In genomic region chr6:18823782-18824386, GRCh38 we compare ENCODE assay signal across 9 cellular contexts.
A peak's percentile ranks its signal among the peaks of the same experiment; 100 is the strongest.
DNase-seq lines count a peak whose midpoint lies in the region; ATAC-seq and TF ChIP-seq lines count a peak whose summit lies in the region.
"Had no signal": no experiment of that assay in that cellular context is flagged by ENCODE, and none has a peak within 500 bp of the region (broad histone marks: within the 10 kb centered on the region; RNA-seq: fewer than 3 reads in every experiment).

No MANE protein-coding gene starts in this region.

- CTCF ChIA-PET in activated CD8-positive, alpha-beta memory T cell treated with anti-CD3 and anti-CD28 coated beads, Interleukin-2, amount 10 ng/mL, durations not matched to agents 7 days and 5 days (lab: Charles Lee): interaction anchor here (0.6 kb wide), 1 partner anchor 26 kb away, joined by 5 read pairs; no protein-coding TSS in a partner anchor

- H3K4me2 ChIP-seq in smooth muscle cell: no peak overlapping the region

- TF ChIP-seq CTCF in cardiac fibroblast (IDR thresholded peaks at IDR 0.05; ENCODE audit: low read depth, low read length) (peak; percentile 49), smooth muscle cell (IDR thresholded peaks at IDR 0.05; ENCODE audit: borderline replicate concordance, insufficient read depth, poor library complexity, severe bottlenecking) (peak; percentile 67), tibial artery (IDR thresholded peaks at IDR 0.05) (peak in 1 of 2 experiments; percentile 26)

- H3F3A ChIP-seq in smooth muscle cell (ENCODE audit: low read depth): no peaks in the 10 kb centered on the region

- H3K27me3 ChIP-seq in smooth muscle cell (ENCODE audit: low read depth) (no peaks in the 10 kb centered on the region), tibial artery (no peaks in the 10 kb centered on the region)

- H3K4me1 ChIP-seq in smooth muscle cell (ENCODE audit: low read depth) (no peaks in the 10 kb centered on the region), tibial artery (no peaks in the 10 kb centered on the region)

- H3K9me3 ChIP-seq in smooth muscle cell (replicated peaks; ENCODE audit: low read depth) (peaks cover 8% of the 10 kb centered on the region), tibial artery (peaks cover 5 to 28% (median 17%) of the 10 kb centered on the region in 3 donors)

- no peak overlapping the region for H3K9ac ChIP-seq in smooth muscle cell (ENCODE audit: low read depth)

- no peaks in the 10 kb centered on the region for H3K27me3 Mint-ChIP-seq in activated CD8-positive, alpha-beta memory T cell treated with anti-CD3 and anti-CD28 coated beads, Interleukin-2, amount 10 ng/mL, durations not matched to agents 7 days and 5 days

- peaks cover 19% of the 10 kb centered on the region for H3K9me3 Mint-ChIP-seq in activated CD8-positive, alpha-beta memory T cell treated with anti-CD3 and anti-CD28 coated beads, Interleukin-2, amount 10 ng/mL, durations not matched to agents 7 days and 5 days (ENCODE audit: low read depth)

- H3K4me3 Mint-ChIP-seq in activated CD8-positive, alpha-beta memory T cell treated with anti-CD3 and anti-CD28 coated beads, Interleukin-2, amount 10 ng/mL, durations not matched to agents 7 days and 5 days: no peak overlapping the region

- H3K4me1 Mint-ChIP-seq in activated CD8-positive, alpha-beta memory T cell treated with anti-CD3 and anti-CD28 coated beads, Interleukin-2, amount 10 ng/mL, durations not matched to agents 7 days and 5 days: no peaks in the 10 kb centered on the region

- H3K36me3 ChIP-seq in smooth muscle cell (ENCODE audit: low read depth) (no peaks in the 10 kb centered on the region), tibial artery (no peaks in the 10 kb centered on the region)
- H3K36me3 ChIP-seq: thoracic aorta had no signal

- H2AFZ ChIP-seq in smooth muscle cell (ENCODE audit: low read depth): no peak overlapping the region

- H4K20me1 ChIP-seq in smooth muscle cell (ENCODE audit: low read depth): no peaks in the 10 kb centered on the region

- peak; percentile 50 for DNase-seq in activated CD8-positive, alpha-beta memory T cell treated with anti-CD3 and anti-CD28 coated beads, Interleukin-2, amount 10 ng/mL, durations not matched to agents 7 days and 5 days
- DNase-seq in activated CD8-positive, alpha-beta memory T cell treated with anti-CD3 and anti-CD28 coated beads for 24 hours: no peak
- DNase-seq in NCI-H460 (ENCODE audit: extremely low read depth, low read depth) (peak; percentile 15), cardiac fibroblast (ENCODE audit: low read depth in 2 of 2) (peak; percentile 12 to 51), smooth muscle cell (lab: John Stamatoyannopoulos, UW; ENCODE audit: unreplicated experiment) (no peak), tibial artery (no peak), amygdala (lab: John Stamatoyannopoulos, UW) (no peak)
- no peak for DNase-seq in central memory CD4-positive, alpha-beta T cell

- intact Hi-C loops in tibial artery (cut with DNase I; ENCODE audit: low total_unique reads): no loop called here

- H3K36me3 Mint-ChIP-seq in activated CD8-positive, alpha-beta memory T cell treated with anti-CD3 and anti-CD28 coated beads, Interleukin-2, amount 10 ng/mL, durations not matched to agents 7 days and 5 days: peaks cover 2% of the 10 kb centered on the region

- ATAC-seq in activated CD8-positive, alpha-beta memory T cell treated with anti-CD3 and anti-CD28 coated beads, Interleukin-2, amount 10 ng/mL, durations not matched to agents 7 days and 5 days: no peak

- H3K27ac Mint-ChIP-seq in activated CD8-positive, alpha-beta memory T cell treated with anti-CD3 and anti-CD28 coated beads, Interleukin-2, amount 10 ng/mL, durations not matched to agents 7 days and 5 days: no peak overlapping the region

- WGBS in smooth muscle cell (ENCODE audit: low lambda C conversion rate): 53% methylated on average over 5 of the region's 5 CpGs

- H3K27ac ChIP-seq in smooth muscle cell (ENCODE audit: low read depth) (no peak overlapping the region), tibial artery (no peak overlapping the region)
- H3K27ac ChIP-seq: thoracic aorta had no signal

- no peaks in the 10 kb centered on the region for H3K79me2 ChIP-seq in smooth muscle cell (ENCODE audit: low read depth)

- H3K4me3 ChIP-seq in cardiac fibroblast (replicated peaks in 1 of 2; ENCODE audit: low read depth in 2 of 2, low read length in 2 of 2) (no peak overlapping the region), smooth muscle cell (no peak overlapping the region), tibial artery (no peak overlapping the region)
- H3K4me3 ChIP-seq: thoracic aorta had no signal

Comparison
In these comparisons a context has a peak if more than half of its experiments do, and no peak if none do; other contexts are left out.
1. DNase-seq: peak in activated CD8-positive, alpha-beta memory T cell treated with anti-CD3 and anti-CD28 coated beads, Interleukin-2, amount 10 ng/mL, durations not matched to agents 7 days and 5 days (single experiment), NCI-H460 (single experiment) and cardiac fibroblast (2 of 2); none in activated CD8-positive, alpha-beta memory T cell treated with anti-CD3 and anti-CD28 coated beads for 24 hours (single experiment), smooth muscle cell (single experiment), tibial artery (0 of 2), amygdala (0 of 56) and central memory CD4-positive, alpha-beta T cell (single experiment).